In the genomic region with DNA sequence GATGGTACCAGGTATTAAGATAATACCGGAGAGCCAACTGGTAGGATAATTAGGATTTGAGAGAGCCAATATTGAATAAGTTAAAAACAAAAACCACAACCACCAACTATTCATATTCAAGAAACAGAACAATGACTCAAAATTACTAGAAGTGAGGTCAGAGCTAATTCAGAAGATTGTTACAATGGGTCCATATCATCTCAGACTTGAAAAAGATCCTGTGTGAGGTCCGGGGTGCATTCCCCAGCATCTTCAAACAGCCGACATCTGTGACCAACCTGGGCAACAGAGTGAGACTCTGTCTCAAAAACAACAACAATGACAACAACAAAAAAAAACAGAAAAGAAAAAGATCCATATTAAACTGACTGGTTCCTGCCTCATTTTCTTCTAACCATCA, we compare ENCODE assay signal across 15 cellular contexts. TPM values are rescaled to one million over a fixed set of nuclear protein-coding genes. Genes with fewer than 3 reads are reported as not detected.
DNase-seq lines count a peak whose midpoint lies in the region; ATAC-seq and TF ChIP-seq lines count a peak whose summit lies in the region.
"Had no signal": no experiment of that assay in that cellular context is flagged by ENCODE, and none has a peak within 500 bp of the region (broad histone marks: within the 10 kb centered on the region; RNA-seq: fewer than 3 reads in every experiment).

No MANE protein-coding gene starts in this region.

- H3K27ac Mint-ChIP-seq in activated CD8-positive, alpha-beta memory T cell treated with anti-CD3 and anti-CD28 coated beads, Interleukin-2, amount 10 ng/mL, durations not matched to agents 7 days and 5 days, result peak overlapping the region; percentile 52
- H3K27ac Mint-ChIP-seq in activated naive CD8-positive, alpha-beta T cell, result peak overlapping the region; percentile 77

- no peak for DNase-seq in activated CD8-positive, alpha-beta memory T cell treated with anti-CD3 and anti-CD28 coated beads, Interleukin-2, amount 10 ng/mL, durations not matched to agents 7 days and 5 days
- no peak for DNase-seq in activated CD8-positive, alpha-beta memory T cell treated with anti-CD3 and anti-CD28 coated beads, Interleukin-2, amount 50 U/mL, for 48 hours
- DNase-seq in stimulated activated CD4-positive, alpha-beta T cell treated with anti-CD3 and anti-CD28 coated beads, Interleukin-1b, Interleukin-23, amount 100 ng/mL, for 48 hours, result peak; percentile 20
- no peak for DNase-seq in stimulated activated CD4-positive, alpha-beta T cell treated with anti-CD3 and anti-CD28 coated beads, Interleukin-4, amount 100 ng/mL, for 4 hours
- DNase-seq in esophagus muscularis mucosa (ENCODE audit: extremely low spot score) (no peak), cerebellar cortex (ENCODE audit: low spot score) (no peak)
- DNase-seq: CD8-positive, alpha-beta memory T cell; DMS79; IMR-90; NCI-H1417; NCI-H187; NCI-H226; NCI-H524 had no signal

- intact Hi-C loops in esophagus muscularis mucosa (cut with DNase I), result no loop called here

- WGBS in esophagus muscularis mucosa, result 96% methylated on average over 3 of the region's 3 CpGs

- H3K9me3 Mint-ChIP-seq in activated CD8-positive, alpha-beta memory T cell treated with anti-CD3 and anti-CD28 coated beads, Interleukin-2, amount 10 ng/mL, durations not matched to agents 7 days and 5 days (ENCODE audit: low read depth), result no peaks in the 10 kb centered on the region
- H3K9me3 Mint-ChIP-seq in activated naive CD8-positive, alpha-beta T cell (ENCODE audit: low read depth), result no peaks in the 10 kb centered on the region
- H3K9me3 Mint-ChIP-seq: CD8-positive, alpha-beta memory T cell had no signal

- no peaks in the 10 kb centered on the region for H3K4me1 ChIP-seq in esophagus muscularis mucosa
- H3K4me1 ChIP-seq: BLaER1 treated with 17β-estradiol and CSF1 and Interleukin-3, amounts not matched to agents 10 nM and 100 nM had no signal

- H3K4me1 Mint-ChIP-seq in activated CD8-positive, alpha-beta memory T cell treated with anti-CD3 and anti-CD28 coated beads, Interleukin-2, amount 10 ng/mL, durations not matched to agents 7 days and 5 days, result peaks cover 34% of the 10 kb centered on the region
- peaks cover 8% of the 10 kb centered on the region for H3K4me1 Mint-ChIP-seq in activated naive CD8-positive, alpha-beta T cell (ENCODE audit: low read depth)

- no peaks in the 10 kb centered on the region for H3K27me3 Mint-ChIP-seq in activated CD8-positive, alpha-beta memory T cell treated with anti-CD3 and anti-CD28 coated beads, Interleukin-2, amount 10 ng/mL, durations not matched to agents 7 days and 5 days
- no peaks in the 10 kb centered on the region for H3K27me3 Mint-ChIP-seq in activated naive CD8-positive, alpha-beta T cell
- H3K27me3 Mint-ChIP-seq: CD8-positive, alpha-beta memory T cell had no signal

- no peak for TF ChIP-seq EP300 in esophagus muscularis mucosa (IDR thresholded peaks at IDR 0.05)

- no peak overlapping the region for H3K4me3 Mint-ChIP-seq in activated CD8-positive, alpha-beta memory T cell treated with anti-CD3 and anti-CD28 coated beads, Interleukin-2, amount 10 ng/mL, durations not matched to agents 7 days and 5 days
- H3K4me3 Mint-ChIP-seq in activated naive CD8-positive, alpha-beta T cell, result no peak overlapping the region
- H3K4me3 Mint-ChIP-seq: CD8-positive, alpha-beta memory T cell had no signal

- H3K27me3 ChIP-seq in esophagus muscularis mucosa, result no peaks in the 10 kb centered on the region
- H3K27me3 ChIP-seq: BLaER1 treated with 17β-estradiol and CSF1 and Interleukin-3, amounts not matched to agents 10 nM and 100 nM had no signal

- no peak for TF ChIP-seq CTCF in esophagus muscularis mucosa (IDR thresholded peaks at IDR 0.05)

- H3K9me3 ChIP-seq in esophagus muscularis mucosa, result no peaks in the 10 kb centered on the region
- H3K9me3 ChIP-seq: BLaER1 treated with 17β-estradiol and CSF1 and Interleukin-3, amounts not matched to agents 10 nM and 100 nM had no signal

- TF ChIP-seq POLR2A in esophagus muscularis mucosa (IDR thresholded peaks at IDR 0.05; ENCODE audit: low read depth), result no peak

- H3K27ac ChIP-seq in esophagus muscularis mucosa (replicated peaks in 1 of 4), result no peak overlapping the region
- H3K27ac ChIP-seq: BLaER1 treated with 17β-estradiol and CSF1 and Interleukin-3, amounts not matched to agents 10 nM and 100 nM had no signal

- CTCF ChIA-PET in activated CD8-positive, alpha-beta memory T cell treated with anti-CD3 and anti-CD28 coated beads, Interleukin-2, amount 10 ng/mL, durations not matched to agents 7 days and 5 days (lab: Charles Lee), result no interaction called here

- H3K36me3 ChIP-seq in esophagus muscularis mucosa, result peaks cover 16 to 86% (median 73%) of the 10 kb centered on the region in 4 donors

- no peak for ATAC-seq in activated CD8-positive, alpha-beta memory T cell treated with anti-CD3 and anti-CD28 coated beads, Interleukin-2, amount 10 ng/mL, durations not matched to agents 7 days and 5 days

- H3K36me3 Mint-ChIP-seq in activated CD8-positive, alpha-beta memory T cell treated with anti-CD3 and anti-CD28 coated beads, Interleukin-2, amount 10 ng/mL, durations not matched to agents 7 days and 5 days, result peaks cover 63% of the 10 kb centered on the region
- H3K36me3 Mint-ChIP-seq in activated naive CD8-positive, alpha-beta T cell, result peaks cover 17% of the 10 kb centered on the region

- H3K4me3 ChIP-seq in esophagus muscularis mucosa, result no peak overlapping the region
- H3K4me3 ChIP-seq: BLaER1 treated with 17β-estradiol and CSF1 and Interleukin-3, amounts not matched to agents 10 nM and 100 nM had no signal

RNA-seq across cellular contexts. Expression of gene AK2, which starts 18.6 kb away (rescaled TPM):
- total RNA-seq in activated CD8-positive, alpha-beta memory T cell treated with anti-CD3 and anti-CD28 coated beads, Interleukin-2, amount 10 ng/mL, durations not matched to agents 7 days and 5 days, result 100 to 1,000 TPM; 218 to 279 TPM
- total RNA-seq in esophagus muscularis mucosa, result 100 to 1,000 TPM in 1 of 4 donors, 10 to 100 TPM in 3; 70.2 to 108 (median 80.7) TPM

RNA-seq across cellular contexts. Expression of gene RNF19B, which starts 53.5 kb away (rescaled TPM):
- total RNA-seq in activated CD8-positive, alpha-beta memory T cell treated with anti-CD3 and anti-CD28 coated beads, Interleukin-2, amount 10 ng/mL, durations not matched to agents 7 days and 5 days, result 10 to 100 TPM; 31.6 to 47.4 TPM
- 10 to 100 TPM; 16.2 to 32.3 (median 22.7) TPM for total RNA-seq in esophagus muscularis mucosa
